21 cellular contexts compared by ENCODE assay signal in the genomic region with DNA sequence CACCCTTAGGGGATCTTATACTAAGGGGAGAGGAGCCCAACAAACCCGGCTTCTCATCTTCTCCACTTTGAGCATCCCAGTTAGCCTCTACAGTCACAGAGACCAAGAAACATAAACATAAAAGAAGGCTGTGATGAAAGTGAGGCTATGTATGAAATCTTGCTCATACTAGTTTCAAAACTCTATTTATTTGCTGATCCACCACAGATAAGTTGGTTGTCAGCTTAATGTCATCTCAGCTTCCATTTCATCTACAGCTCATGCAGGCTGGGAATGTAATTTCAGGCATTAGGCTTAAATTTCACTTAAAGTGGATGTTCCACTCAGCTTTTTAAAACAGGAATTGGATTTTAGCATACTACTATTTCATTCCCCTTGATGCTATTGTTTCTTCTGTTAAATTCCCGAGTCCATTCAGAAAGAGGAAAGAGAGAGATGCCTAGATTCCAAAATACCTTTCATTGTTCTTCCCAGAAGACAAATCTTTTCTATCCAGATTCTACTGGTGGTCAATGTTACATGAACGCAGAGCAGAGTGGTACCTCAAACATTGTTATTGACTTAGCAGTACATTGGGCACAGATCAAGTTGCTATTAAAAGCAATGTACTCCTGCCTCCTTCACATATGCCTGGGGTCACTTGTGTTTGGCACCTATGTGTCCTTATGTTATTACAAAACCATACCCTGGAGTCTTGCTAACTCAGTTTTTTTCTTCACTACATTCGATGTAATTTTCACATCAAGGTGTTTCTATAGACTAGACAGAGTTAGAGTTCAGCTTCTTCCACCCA.
DNase-seq lines count a peak whose midpoint lies in the region; FAIRE-seq and TF ChIP-seq lines count a peak whose summit lies in the region.
"Had no signal": no experiment of that assay in that cellular context is flagged by ENCODE, and none has a peak within 500 bp of the region (broad histone marks: within the 10 kb centered on the region; RNA-seq: fewer than 3 reads in every experiment).

No MANE protein-coding gene starts in this region.

- no peak overlapping the region for H2BK120ac ChIP-seq in mesendoderm (ENCODE audit: low read depth, low read length)

- H3K79me2 ChIP-seq in astrocyte (ENCODE audit: insufficient read depth, low read length): no peaks in the 10 kb centered on the region
- no peaks in the 10 kb centered on the region for H3K79me2 ChIP-seq in mesendoderm (ENCODE audit: control insufficient read depth, insufficient read depth, low read length)

- H3K18ac ChIP-seq in mesendoderm (ENCODE audit: low read length): no peak overlapping the region

- peaks cover 4% of the 10 kb centered on the region for H3K9me3 ChIP-seq in astrocyte (ENCODE audit: insufficient read depth, low read depth, low read length)
- H3K9me3 ChIP-seq: esophagus muscularis mucosa, ovary, Peyer's patch, right lobe of liver, upper lobe of left lung had no signal

- H4K5ac ChIP-seq in mesendoderm (ENCODE audit: low read length): no peak overlapping the region

- H3K9me3 Mint-ChIP-seq in astrocyte (ENCODE audit: unreplicated experiment) (no peaks in the 10 kb centered on the region), osteocyte (ENCODE audit: unreplicated experiment) (peaks cover 12% of the 10 kb centered on the region)

- H3K4me3 Mint-ChIP-seq in astrocyte (ENCODE audit: unreplicated experiment) (no peak overlapping the region), osteocyte (ENCODE audit: unreplicated experiment) (no peak overlapping the region)
- H3K4me3 Mint-ChIP-seq: WTC11 had no signal

- H3K4me3 ChIP-seq in astrocyte (ENCODE audit: insufficient read depth, low read depth, low read length) (no peak overlapping the region), mesendoderm (ENCODE audit: low read length) (no peak overlapping the region)
- H3K4me3 ChIP-seq: esophagus muscularis mucosa, ovary, Peyer's patch, right lobe of liver, upper lobe of left lung had no signal

- H3K27me3 Mint-ChIP-seq in astrocyte (ENCODE audit: low read depth, unreplicated experiment) (no peaks in the 10 kb centered on the region), osteocyte (ENCODE audit: unreplicated experiment) (no peaks in the 10 kb centered on the region)

- H3K4me1 Mint-ChIP-seq in astrocyte (ENCODE audit: low read depth, unreplicated experiment): peaks cover 4% of the 10 kb centered on the region
- H3K4me1 Mint-ChIP-seq in osteocyte (ENCODE audit: unreplicated experiment): peaks cover 40% of the 10 kb centered on the region
- H3K4me1 Mint-ChIP-seq: WTC11 had no signal

- no peaks in the 10 kb centered on the region for H3K36me3 Mint-ChIP-seq in astrocyte (ENCODE audit: low read depth, unreplicated experiment)
- peaks cover 19% of the 10 kb centered on the region for H3K36me3 Mint-ChIP-seq in osteocyte (ENCODE audit: unreplicated experiment)
- H3K36me3 Mint-ChIP-seq: activated naive CD4-positive, alpha-beta T cell treated with anti-CD3 and anti-CD28 coated beads, Interleukin-2, amount 50 U/mL, for 72 hours had no signal

- H2BK15ac ChIP-seq in mesendoderm (replicated peaks; ENCODE audit: low read depth): no peak overlapping the region

- no peaks in the 10 kb centered on the region for H3K27me3 ChIP-seq in astrocyte (ENCODE audit: insufficient read depth, low read length)
- H3K27me3 ChIP-seq in mesendoderm (ENCODE audit: insufficient read depth, low read length, poor library complexity): no peaks in the 10 kb centered on the region
- H3K27me3 ChIP-seq: esophagus muscularis mucosa, ovary, Peyer's patch, right lobe of liver, upper lobe of left lung had no signal

- H3K9ac ChIP-seq in astrocyte (ENCODE audit: low read length) (no peak overlapping the region), mesendoderm (ENCODE audit: low read length) (no peak overlapping the region)

- no CpG with 5 or more reads among the region's 4 CpGs for WGBS in mesendoderm (ENCODE audit: extremely low coverage, insufficient coverage, low lambda C conversion rate)

- no peak overlapping the region for H2BK5ac ChIP-seq in mesendoderm (ENCODE audit: low read length)

- H3K4ac ChIP-seq in mesendoderm (ENCODE audit: low read depth, low read length): no peak overlapping the region

- peaks cover 6% of the 10 kb centered on the region for H3K4me1 ChIP-seq in astrocyte (ENCODE audit: insufficient read depth, low read length)
- no peaks in the 10 kb centered on the region for H3K4me1 ChIP-seq in mesendoderm (ENCODE audit: control insufficient read depth, low read depth, low read length)
- H3K4me1 ChIP-seq: Peyer's patch had no signal

- POLR2A ChIA-PET in RWPE1 (lab: Yijun Ruan, JAX; ENCODE audit: low non-redundant PET): no interaction called here

- CTCF ChIA-PET in RWPE1 (lab: Yijun Ruan, JAX): interaction anchor here (0.6 kb wide), 1 partner anchor 261 kb away, joined by 3 read pairs; no protein-coding TSS in a partner anchor

- H3K27ac ChIP-seq in astrocyte (ENCODE audit: low read depth, low read length) (no peak overlapping the region), RWPE1 (no peak overlapping the region), mesendoderm (ENCODE audit: low read depth, low read length) (no peak overlapping the region)
- H3K27ac ChIP-seq: esophagus muscularis mucosa, ovary, Peyer's patch, upper lobe of left lung had no signal

- H3K36me3 ChIP-seq in astrocyte (ENCODE audit: insufficient read depth, low read length) (no peaks in the 10 kb centered on the region), mesendoderm (ENCODE audit: control insufficient read depth, insufficient read depth, low read length) (no peaks in the 10 kb centered on the region)
- H3K36me3 ChIP-seq: esophagus muscularis mucosa, ovary, Peyer's patch, right lobe of liver, upper lobe of left lung had no signal

- no peak overlapping the region for H2AK5ac ChIP-seq in mesendoderm (ENCODE audit: low read length)

- H3K79me1 ChIP-seq in mesendoderm (ENCODE audit: low read length): no peaks in the 10 kb centered on the region

- no peak overlapping the region for H3K56ac ChIP-seq in mesendoderm (ENCODE audit: low read length)

- no peak overlapping the region for H3K23ac ChIP-seq in mesendoderm (ENCODE audit: low read length)

- TF ChIP-seq CTCF in astrocyte (IDR thresholded peaks at IDR 0.05; ENCODE audit: insufficient read depth, low read depth, low read length) (no peak), osteocyte (IDR thresholded peaks at IDR 0.05) (no peak), RWPE1 (conservative IDR thresholded peaks at IDR 0.05; ENCODE audit: low read depth) (no peak)

- no peaks in the 10 kb centered on the region for H4K20me1 ChIP-seq in astrocyte (ENCODE audit: insufficient read depth, low read length)

- H4K8ac ChIP-seq in mesendoderm (ENCODE audit: low read depth, low read length): no peak overlapping the region

- peak; percentile 6 for DNase-seq in NCI-H345 treated with DMSO at 0.1 percent for 48 hours (lab: John Stamatoyannopoulos, UW; ENCODE audit: unreplicated experiment)
- no peak for DNase-seq in NCI-H345 (lab: John Stamatoyannopoulos, UW)
- DNase-seq in NCI-H1092 treated with DMSO at 0.1 percent for 48 hours (lab: John Stamatoyannopoulos, UW): peak; percentile 42
- DNase-seq in astrocyte (ENCODE audit: low read depth): no peak
- no peak for DNase-seq in osteocyte (ENCODE audit: extremely low spot score, unreplicated experiment)
- no peak for DNase-seq in RWPE1 (ENCODE audit: low spot score)
- no peak for DNase-seq in NCI-H1105 (lab: John Stamatoyannopoulos, UW)
- DNase-seq in mesendoderm: no peak
- DNase-seq: Calu3; effector CD8-positive, alpha-beta T cell; NCI-H2171 treated with DMSO at 0.1 percent for 48 hours; NK-92 treated with Interleukin-12 subunit alpha and Interleukin-12 subunit beta, amount 100 ng/mL, for 24 hours; ovary; right lobe of liver; stimulated activated CD4-positive, alpha-beta T cell treated with anti-CD3 and anti-CD28 coated beads, Interleukin-15, amount 100 ng/mL, for 24 hours had no signal

- H3K27ac Mint-ChIP-seq in astrocyte (ENCODE audit: unreplicated experiment) (no peak overlapping the region), osteocyte (ENCODE audit: unreplicated experiment) (peak overlapping the region; percentile 95)
- H3K27ac Mint-ChIP-seq: activated naive CD4-positive, alpha-beta T cell treated with anti-CD3 and anti-CD28 coated beads, Interleukin-2, amount 50 U/mL, for 72 hours; WTC11 had no signal

- FAIRE-seq in astrocyte (lab: Jason Lieb, UNC): peak; percentile 71
- FAIRE-seq: A204.1 had no signal

- no peak overlapping the region for H2AFZ ChIP-seq in astrocyte (ENCODE audit: low read depth, low read length)

- H3K4me2 ChIP-seq in astrocyte (ENCODE audit: low read length) (no peak overlapping the region), mesendoderm (ENCODE audit: low read length) (no peak overlapping the region)

Comparison
In these comparisons a context has a peak if more than half of its experiments do, and no peak if none do; other contexts are left out.
1. DNase-seq: peak in NCI-H345 treated with DMSO at 0.1 percent for 48 hours (single experiment) and NCI-H1092 treated with DMSO at 0.1 percent for 48 hours (single experiment); none in NCI-H345 (single experiment), astrocyte (single experiment), osteocyte (single experiment), RWPE1 (single experiment), NCI-H1105 (single experiment) and mesendoderm (single experiment).